Comparison of ENCODE assay signal across 17 cellular contexts in genomic region chr4:117801756-117802155, GRCh38.
"Had no signal": no experiment of that assay in that cellular context is flagged by ENCODE, and none has a peak within 500 bp of the region (broad histone marks: within the 10 kb centered on the region; RNA-seq: fewer than 3 reads in every experiment).

No MANE protein-coding gene starts in this region.

- ATAC-seq: SK-N-SH treated with all-trans-retinoic acid at 6 μM for 48 hours had no signal

- H3K27ac ChIP-seq: HL-60 had no signal

- DNase-seq: KBM-7, MV-4-11, NCI-H1048, NCI-H1105, NCI-H1436 treated with DMSO at 0.1 percent for 48 hours, NCI-H1694, NCI-H1930, NCI-H2107, NCI-H2227 treated with DMSO at 0.1 percent for 48 hours, NCI-H524, NCI-H526 treated with DMSO at 0.1 percent for 48 hours, NCI-H774, Right ventricle myocardium superior, RPMI8226, SIG-M5 had no signal
